ENCODE assay signal across 8 cellular contexts in the genomic region with DNA sequence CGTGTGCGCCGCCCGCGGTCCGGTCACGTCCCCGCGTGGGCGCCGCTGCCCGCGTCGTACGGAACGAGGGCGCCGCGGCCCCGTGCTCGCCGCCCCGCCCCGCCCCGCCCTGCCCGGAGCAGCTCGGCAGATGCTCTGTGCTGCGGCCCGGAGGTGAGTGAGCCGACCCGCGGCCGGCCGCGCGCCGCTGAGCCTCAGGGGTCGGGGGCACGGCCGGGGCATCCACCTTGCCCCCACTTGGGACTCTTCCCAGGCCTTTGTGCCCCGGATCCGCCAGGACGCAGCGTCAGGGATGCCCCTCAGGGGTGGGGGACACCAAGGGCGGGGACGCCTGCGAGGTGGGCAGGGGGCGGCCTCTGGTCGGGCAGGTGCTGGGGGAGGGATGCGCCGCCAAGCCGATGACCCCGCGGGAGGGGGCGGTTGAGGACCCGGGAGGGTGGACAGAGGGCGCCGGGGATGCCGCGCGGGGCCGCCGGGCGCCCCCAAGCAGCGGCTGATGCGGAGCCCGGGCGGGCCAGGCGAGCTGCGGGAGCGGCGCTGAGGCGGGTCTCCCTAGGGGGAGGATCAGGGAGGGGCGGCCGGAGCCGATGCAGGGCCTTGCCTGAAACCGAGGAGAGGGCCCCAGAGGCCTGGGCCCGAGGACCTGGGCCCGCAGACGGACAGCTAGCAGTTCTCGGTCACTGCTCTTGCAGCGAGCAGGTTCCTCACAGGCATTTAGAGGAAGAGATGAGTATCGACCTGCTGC. TPM values are rescaled to one million over a fixed set of nuclear protein-coding genes. Genes with fewer than 3 reads are reported as not detected.
DNase-seq lines count a peak whose midpoint lies in the region; ATAC-seq and TF ChIP-seq lines count a peak whose summit lies in the region.

A gene (plus strand): TSS at position 102 of the 745 bp plus-strand sequence. CDS start 25,177 bp downstream, outside the sequence.

- H3K4me1 Mint-ChIP-seq in effector memory CD8-positive, alpha-beta T cell (ENCODE audit: low read depth in 2 of 2), result peaks cover 17 to 19% of the 10 kb centered on the region in 2 donors

- H3K4me3 ChIP-seq in mononuclear cell (ENCODE audit: low read length) (peak within 1 kb of the TSS; percentile 24), tibial artery (peak within 1 kb of the TSS; percentile 58 to 83)

- DNase-seq in DMS53 (lab: John Stamatoyannopoulos, UW) (peak; percentile 63), DMS53 treated with DMSO at 0.1 percent for 48 hours (lab: John Stamatoyannopoulos, UW; ENCODE audit: unreplicated experiment) (no peak), tibial artery (peak in 1 of 2 donors; percentile 65), epidermal melanocyte (ENCODE audit: insufficient read length, low spot score) (no peak)
- peak in 1 of 3 experiments; percentile 21 for DNase-seq in effector memory CD8-positive, alpha-beta T cell

- intact Hi-C loops in tibial artery (cut with DNase I; ENCODE audit: low total_unique reads), result no loop called here

- no peaks in the 10 kb centered on the region for H3K9me3 Mint-ChIP-seq in effector memory CD8-positive, alpha-beta T cell

- ATAC-seq in HG02943 (IDR thresholded peaks at IDR 0.05; ENCODE audit: low read depth, unreplicated experiment), result peak; percentile 34
- peak; percentile 57 for ATAC-seq in effector memory CD8-positive, alpha-beta T cell (replicated peaks)

- peaks cover 17% of the 10 kb centered on the region for H3K4me1 ChIP-seq in mononuclear cell (ENCODE audit: insufficient read depth, low read length)
- H3K4me1 ChIP-seq in tibial artery, result peaks cover 0 to 19% (median 17%) of the 10 kb centered on the region in 4 donors

- no peaks in the 10 kb centered on the region for H3K9me3 ChIP-seq in mononuclear cell (ENCODE audit: low read depth, low read length)
- no peaks in the 10 kb centered on the region for H3K9me3 ChIP-seq in tibial artery

- peaks cover 0 to 32% of the 10 kb centered on the region in 2 donors for H3K27me3 Mint-ChIP-seq in effector memory CD8-positive, alpha-beta T cell

- H3K27ac ChIP-seq in VCaP (peak within 1 kb of the TSS; percentile 78), tibial artery (peak within 1 kb of the TSS; percentile 39 to 56)

- H3K36me3 Mint-ChIP-seq in effector memory CD8-positive, alpha-beta T cell (ENCODE audit: insufficient read depth), result peaks cover 11% of the 10 kb centered on the region

- H3K27me3 ChIP-seq in mononuclear cell (ENCODE audit: insufficient read depth, low read length), result peaks cover 13% of the 10 kb centered on the region
- no peaks in the 10 kb centered on the region for H3K27me3 ChIP-seq in tibial artery

- peak within 1 kb of the TSS; percentile 52 to 77 for H3K27ac Mint-ChIP-seq in effector memory CD8-positive, alpha-beta T cell

- H3K36me3 ChIP-seq in tibial artery, result no peaks in the 10 kb centered on the region

- H3K4me3 Mint-ChIP-seq in effector memory CD8-positive, alpha-beta T cell, result peak within 1 kb of the TSS; percentile 79 to 82

- TF ChIP-seq CTCF in VCaP (conservative IDR thresholded peaks at IDR 0.05) (no peak), tibial artery (IDR thresholded peaks at IDR 0.05) (no peak)

RNA-seq across cellular contexts. Expression of the gene that starts here (rescaled TPM):
- total RNA-seq in mononuclear cell, result 10.0 TPM
